13 cellular contexts compared by ENCODE assay signal in the genomic region with DNA sequence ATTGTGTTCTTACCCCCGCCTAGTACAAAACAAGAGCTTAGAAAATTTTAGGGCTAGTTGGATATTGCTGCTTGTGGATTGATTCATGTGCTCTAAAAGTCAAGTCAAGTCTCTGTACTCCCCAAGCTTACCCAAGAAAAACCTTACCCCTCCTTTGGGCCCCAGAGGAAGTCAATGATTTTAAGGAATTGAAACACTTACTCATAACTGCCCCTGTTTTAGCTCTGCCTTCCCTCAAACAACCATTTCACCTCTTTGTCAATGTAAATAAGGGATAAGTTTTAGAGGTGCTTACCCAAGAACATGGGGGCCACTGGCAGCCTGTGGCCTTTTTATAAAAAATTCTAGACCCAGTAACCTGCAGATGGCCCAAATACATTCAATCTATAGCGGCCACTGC.
A peak's percentile ranks its signal among the peaks of the same experiment; 100 is the strongest.
DNase-seq lines count a peak whose midpoint lies in the region; ATAC-seq, FAIRE-seq and TF ChIP-seq lines count a peak whose summit lies in the region.
"Had no signal": no experiment of that assay in that cellular context is flagged by ENCODE, and none has a peak within 500 bp of the region (broad histone marks: within the 10 kb centered on the region; RNA-seq: fewer than 3 reads in every experiment).

No MANE protein-coding gene starts in this region.

- DNase-seq in GM12878 (ENCODE audit: low read depth, low spot score): peak; percentile 64
- no peak for DNase-seq in foreskin keratinocyte
- no peak for DNase-seq in activated CD4-positive, alpha-beta T cell treated with anti-CD3 and anti-CD28 coated beads, Interleukin-2, amount 50 U/mL, for 4 hours
- DNase-seq in CD8-positive, alpha-beta memory T cell: no peak
- no peak for DNase-seq in medulla oblongata (ENCODE audit: extremely low spot score)
- DNase-seq: CD4-positive, CD25-positive, alpha-beta regulatory T cell; NCI-H1694 treated with DMSO at 0.1 percent for 48 hours had no signal

- BruUV-seq in GM12878 (replicated peaks; lab: Mats Ljungman, UMichigan): no TSS peak

- H3K9me3 Mint-ChIP-seq in CD8-positive, alpha-beta memory T cell: peaks cover 7 to 16% (median 12%) of the 10 kb centered on the region in 5 donors

- intact Hi-C loops in GM12878 (cut with micrococcal nuclease; ENCODE audit: unreplicated experiment): no loop called here

- no peaks in the 10 kb centered on the region for H3K4me1 Mint-ChIP-seq in CD8-positive, alpha-beta memory T cell
- H3K4me1 Mint-ChIP-seq: CD4-positive, CD25-positive, alpha-beta regulatory T cell had no signal

- TF ChIP-seq EP300 in GM12878 (IDR thresholded peaks at IDR 0.05; ENCODE audit: borderline replicate concordance in 1 of 2, control insufficient read depth in 1 of 2, low read depth in 2 of 2, low read length in 2 of 2): peak; percentile 50 to 83; a peak in 3 of 4 replicates

- H3K4me1 ChIP-seq in GM12878 (ENCODE audit: control insufficient read depth, insufficient read depth, low read length): peaks cover 18% of the 10 kb centered on the region
- H3K4me1 ChIP-seq in foreskin keratinocyte: no peaks in the 10 kb centered on the region
- H3K4me1 ChIP-seq in CD8-positive, alpha-beta memory T cell (ENCODE audit: insufficient read depth, low read length): no peaks in the 10 kb centered on the region

- H3K36me3 Mint-ChIP-seq in CD8-positive, alpha-beta memory T cell: peaks cover 0 to 7% (median 0%) of the 10 kb centered on the region in 3 donors
- H3K36me3 Mint-ChIP-seq: CD4-positive, CD25-positive, alpha-beta regulatory T cell had no signal

- H3K4me2 ChIP-seq in GM12878 (ENCODE audit: control insufficient read depth, insufficient read depth): peak overlapping the region; percentile 54

- H3K4me3 Mint-ChIP-seq in CD8-positive, alpha-beta memory T cell: no peak overlapping the region
- H3K4me3 Mint-ChIP-seq: CD4-positive, CD25-positive, alpha-beta regulatory T cell had no signal

- H3K36me3 ChIP-seq in GM12878 (ENCODE audit: control insufficient read depth in 2 of 2, insufficient read depth in 2 of 2, low read length in 1 of 2): no peaks in the 10 kb centered on the region
- H3K36me3 ChIP-seq in CD8-positive, alpha-beta memory T cell (ENCODE audit: insufficient read depth, low read length): no peaks in the 10 kb centered on the region
- H3K36me3 ChIP-seq: neutrophil had no signal

- TF ChIP-seq CTCF in GM12878 (IDR thresholded peaks at IDR 0.05 in 2 of 3, conservative IDR thresholded peaks at IDR 0.05 in 1 of 3; ENCODE audit: control insufficient read depth in 2 of 3, extremely low read depth in 1 of 3, insufficient read depth in 1 of 3, low read depth in 3 of 3, low read length in 3 of 3) (no peak), foreskin keratinocyte (conservative IDR thresholded peaks at IDR 0.05) (no peak)

- H3K4me3 ChIP-seq in GM12878: no peak overlapping the region
- no peak overlapping the region for H3K4me3 ChIP-seq in CD8-positive, alpha-beta memory T cell (ENCODE audit: low read length)

- H3K27ac ChIP-seq in GM12878 (ENCODE audit: control insufficient read depth, insufficient read depth): peak overlapping the region; percentile 64; the same call in 1 of the 2 replicates
- no peak overlapping the region for H3K27ac ChIP-seq in foreskin keratinocyte
- H3K27ac ChIP-seq in CD8-positive, alpha-beta memory T cell (ENCODE audit: low read depth, low read length): no peak overlapping the region
- H3K27ac ChIP-seq: neutrophil had no signal

- peak overlapping the region; percentile 50; the same call in 1 of the 2 replicates for H2AFZ ChIP-seq in GM12878 (ENCODE audit: control insufficient read depth, low read depth, low read length)

- no peaks in the 10 kb centered on the region for H3K79me2 ChIP-seq in GM12878 (ENCODE audit: control insufficient read depth, insufficient read depth, low read length)

- SMC1A ChIA-PET in GM12878 (lab: Charles Lee; ENCODE audit: uncharacterized antibody, unreplicated experiment): interaction anchor here (0.8 to 1.9 kb wide), 8 partner anchors 11 to 449 kb away, joined by 3 to 8 read pairs (median 4); no protein-coding TSS in a partner anchor

- POLR2A ChIA-PET in GM12878 (lab: Charles Lee): interaction anchor here (1.7 kb wide), 1 partner anchor 27 kb away, joined by 5 read pairs; no protein-coding TSS in a partner anchor
- POLR2A ChIA-PET in CD8-positive, alpha-beta memory T cell (lab: Charles Lee): no interaction called here

- RAD21 ChIA-PET in GM12878 (lab: Charles Lee; ENCODE audit: unreplicated experiment): interaction anchor here (0.9 to 1.5 kb wide), 2 partner anchors 136 to 357 kb away, joined by 3 read pairs; partner anchors contain the start of gene RMP24

- TF ChIP-seq RAD21 in GM12878 (IDR thresholded peaks at IDR 0.05; ENCODE audit: insufficient read depth, low read depth, low read length): peak; percentile 12; the same call in 1 of the 2 replicates

- no peak for TF ChIP-seq POLR2A in GM12878 (IDR thresholded peaks at IDR 0.05; ENCODE audit: low read depth, low read length)

- CTCF ChIA-PET in GM12878 (lab: Yijun Ruan, JAX): interaction anchor here (1.0 to 1.5 kb wide), 3 partner anchors 79 to 606 kb away, joined by 3 to 8 read pairs (median 3); no protein-coding TSS in a partner anchor
- CTCF ChIA-PET in CD8-positive, alpha-beta memory T cell (lab: Charles Lee): no interaction called here

- in situ Hi-C loops in GM12878 (cut with MboI): no loop called here

- no peak overlapping the region for H3K27ac Mint-ChIP-seq in CD8-positive, alpha-beta memory T cell
- H3K27ac Mint-ChIP-seq: CD4-positive, CD25-positive, alpha-beta regulatory T cell had no signal

- H3K27me3 Mint-ChIP-seq in CD8-positive, alpha-beta memory T cell: peaks cover 8 to 16% of the 10 kb centered on the region in 2 donors

- H3K9me3 ChIP-seq in GM12878 (replicated peaks; ENCODE audit: control insufficient read depth, insufficient read depth, low read length): peaks cover 12% of the 10 kb centered on the region
- H3K9me3 ChIP-seq in CD8-positive, alpha-beta memory T cell (ENCODE audit: low read length): no peaks in the 10 kb centered on the region

- peak; percentile 98 for ATAC-seq in GM18868 (IDR thresholded peaks at IDR 0.05; ENCODE audit: unreplicated experiment)
- peak; percentile 95 for ATAC-seq in GM21723 (IDR thresholded peaks at IDR 0.05; ENCODE audit: unreplicated experiment)
- ATAC-seq in HG03196 (IDR thresholded peaks at IDR 0.05; ENCODE audit: unreplicated experiment): peak; percentile 83
- peak; percentile 97 for ATAC-seq in GM12878
- ATAC-seq in foreskin keratinocyte: no peak
- ATAC-seq: Panc1 had no signal

- FAIRE-seq in GM12878 (lab: Jason Lieb, UNC): peak; percentile 61
- FAIRE-seq: islet of Langerhans had no signal

- no peaks in the 10 kb centered on the region for H4K20me1 ChIP-seq in GM12878 (ENCODE audit: control insufficient read depth, insufficient read depth)

- whole genome bisulfite sequencing in GM12878 (ENCODE audit: insufficient coverage, insufficient replicate concordance, low lambda C conversion rate, missing lambda C conversion rate): 41% methylated on average over 2 of the region's 2 CpGs

- H3K9ac ChIP-seq in GM12878 (ENCODE audit: control insufficient read depth, insufficient read depth, low read length): no peak overlapping the region

- no peaks in the 10 kb centered on the region for H3K27me3 ChIP-seq in GM12878 (replicated peaks in 1 of 2; ENCODE audit: control insufficient read depth in 2 of 2, insufficient read depth in 2 of 2, low read length in 1 of 2)
- H3K27me3 ChIP-seq in foreskin keratinocyte: peaks cover 12% of the 10 kb centered on the region
- no peaks in the 10 kb centered on the region for H3K27me3 ChIP-seq in CD8-positive, alpha-beta memory T cell (ENCODE audit: insufficient read depth, low read length, poor library complexity, severe bottlenecking)
- H3K27me3 ChIP-seq: neutrophil had no signal

TF ChIP-seq in GM12878, 131 proteins besides CTCF, POLR2A, EP300 and RAD21 (continues in another document):
- TF ChIP-seq ATF2 (IDR thresholded peaks at IDR 0.05; ENCODE audit: low read length) (peak; percentile 74), IRF4 (IDR thresholded peaks at IDR 0.05; ENCODE audit: low read depth, low read length) (peak; percentile 89), SREBF2 (IDR thresholded peaks at IDR 0.05; ENCODE audit: low read length) (no peak), ATF7 (IDR thresholded peaks at IDR 0.05; ENCODE audit: low read depth) (peak; percentile 18; the same call in 1 of the 2 replicates), ETV6 (conservative IDR thresholded peaks at IDR 0.05 in 1 of 2, IDR thresholded peaks at IDR 0.05 in 1 of 2; ENCODE audit: borderline replicate concordance in 1 of 2, low read depth in 1 of 2) (peak in 1 of 2 experiments; percentile 73; a peak in 1 of 4 replicates), POU2F2 (IDR thresholded peaks at IDR 0.05; ENCODE audit: borderline replicate concordance, low read depth, low read length) (0 out of 3 replicates have a peak, but pooled peaks have one; percentile 31), BHLHE40 (IDR thresholded peaks at IDR 0.05; ENCODE audit: borderline replicate concordance in 1 of 2, low read depth in 2 of 2, low read length in 1 of 2) (peak in 1 of 2 experiments; percentile 18; a peak in 1 of 4 replicates), FOXK2 (IDR thresholded peaks at IDR 0.05) (peak; percentile 69; the same call in 1 of the 2 replicates), IKZF2 (IDR thresholded peaks at IDR 0.05) (peak; percentile 63 to 80; a peak in 3 of 4 replicates), SMARCA5 (IDR thresholded peaks at IDR 0.05) (no peak), IKZF1 (conservative IDR thresholded peaks at IDR 0.05) (peak; percentile 47; the same call in 1 of the 2 replicates), LARP7 (IDR thresholded peaks at IDR 0.05) (no peak), BCL11A (IDR thresholded peaks at IDR 0.05; ENCODE audit: low read depth, low read length) (peak; percentile 64; the same call in 1 of the 2 replicates), FOXM1 (IDR thresholded peaks at IDR 0.05; ENCODE audit: low read depth, low read length) (peak; percentile 72; the same call in 1 of the 2 replicates), RAD51 (IDR thresholded peaks at IDR 0.05) (peak; percentile 9; the same call in 1 of the 2 replicates), RB1 (IDR thresholded peaks at IDR 0.05; ENCODE audit: borderline replicate concordance) (no peak), MYB (IDR thresholded peaks at IDR 0.05; ENCODE audit: borderline replicate concordance, low read depth, low read length) (no peak), CHD1 (IDR thresholded peaks at IDR 0.05; ENCODE audit: low read depth, low read length) (no peak)
